8 cellular contexts compared by ENCODE assay signal in the genomic region with DNA sequence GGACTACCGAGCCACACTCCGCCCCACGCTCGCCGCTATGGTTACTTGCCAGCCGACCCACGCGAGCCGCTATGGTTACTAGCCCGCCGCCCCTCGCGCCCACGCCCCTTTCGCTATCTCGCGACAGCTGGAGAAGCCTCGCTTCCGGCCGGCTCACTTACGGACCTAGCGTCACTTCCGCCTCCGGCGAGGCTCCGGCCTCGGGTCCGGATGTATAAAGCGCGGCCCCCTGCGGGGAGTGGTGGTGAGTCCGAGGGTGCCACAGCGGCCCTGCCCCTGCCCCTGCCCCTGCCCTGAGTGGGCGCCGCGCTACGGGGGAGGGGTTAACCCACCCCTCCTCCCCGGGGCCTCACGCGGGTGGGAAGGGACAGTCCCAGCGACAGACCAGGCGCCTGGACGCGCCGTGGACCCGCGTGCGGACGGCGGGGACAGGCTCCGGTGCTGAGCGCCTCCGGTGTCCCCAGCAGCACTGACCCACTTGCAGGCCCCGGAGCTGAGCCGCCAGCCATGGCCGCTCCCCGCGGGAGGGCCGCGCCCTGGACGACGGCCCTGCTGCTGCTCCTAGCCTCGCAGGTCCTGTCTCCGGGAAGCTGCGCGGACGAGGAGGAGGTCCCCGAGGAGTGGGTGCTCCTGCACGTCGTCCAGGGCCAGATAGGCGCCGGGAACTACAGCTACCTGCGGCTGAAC. TPM values are rescaled to one million over a fixed set of nuclear protein-coding genes. Genes with fewer than 3 reads are reported as not detected.
DNase-seq lines count a peak whose midpoint lies in the region; ATAC-seq and TF ChIP-seq lines count a peak whose summit lies in the region.

A gene (plus strand): TSS at position 174 of the 687 bp plus-strand sequence. CDS start 334 bp downstream, at position 508.
A gene (minus strand): TSS at position 77 of the 687 bp plus-strand sequence. CDS start 13,024 bp downstream, outside the sequence.

- peaks cover 63% of the 10 kb centered on the region for H3K79me2 ChIP-seq in SU-DHL-6 (ENCODE audit: insufficient read depth, low read length)
- H3K79me2 ChIP-seq in parathyroid adenoma = peaks cover 5% of the 10 kb centered on the region

- H3K27ac ChIP-seq in SU-DHL-6 (ENCODE audit: low read depth, low read length) (peak within 1 kb of the TSS; percentile 60), parathyroid adenoma (peak within 1 kb of the TSS; percentile 86), tibial nerve (peak within 1 kb of the TSS; percentile 65 to 96 (median 94))

- no peaks in the 10 kb centered on the region for H3K9me2 ChIP-seq in SU-DHL-6 (replicated peaks; ENCODE audit: insufficient read depth, low read length)

- no peaks in the 10 kb centered on the region for H3K9me3 ChIP-seq in SU-DHL-6 (ENCODE audit: insufficient read depth, low read length)
- no peaks in the 10 kb centered on the region for H3K9me3 ChIP-seq in parathyroid adenoma (ENCODE audit: control insufficient read depth, low read length)
- no peaks in the 10 kb centered on the region for H3K9me3 ChIP-seq in tibial nerve

- H2AFZ ChIP-seq in SU-DHL-6 (ENCODE audit: low read depth, low read length, severe bottlenecking) = peak within 1 kb of the TSS; percentile 75
- H2AFZ ChIP-seq in parathyroid adenoma = peak within 1 kb of the TSS; percentile 89

- H3K9ac ChIP-seq in SU-DHL-6 (ENCODE audit: low read length) (peak within 1 kb of the TSS; percentile 88), parathyroid adenoma (peak within 1 kb of the TSS; percentile 70)

- H3K36me3 ChIP-seq in SU-DHL-6 (ENCODE audit: low read length) = no peaks in the 10 kb centered on the region; the same call in 1 of the 2 replicates
- no peaks in the 10 kb centered on the region for H3K36me3 ChIP-seq in parathyroid adenoma (ENCODE audit: control insufficient read depth, insufficient read depth, low read length)
- H3K36me3 ChIP-seq in tibial nerve = peaks cover 0 to 34% (median 0%) of the 10 kb centered on the region in 3 donors

- DNase-seq in GM12864 (ENCODE audit: low read depth) (peak; percentile 86), NCI-H128 (lab: John Stamatoyannopoulos, UW; ENCODE audit: unreplicated experiment) (peak; percentile 89), Right ventricle myocardium superior (peak; percentile 98), tibial nerve (ENCODE audit: low spot score in 2 of 2) (peak; percentile 91 to 93)
- DNase-seq in activated naive CD8-positive, alpha-beta T cell treated with anti-CD3 and anti-CD28 coated beads, Interleukin-2, amount 50 U/mL, for 16 hours (ENCODE audit: low read depth, low spot score) = peak; percentile 95

- peak; percentile 94 for ATAC-seq in HG02678 (IDR thresholded peaks at IDR 0.05; ENCODE audit: unreplicated experiment)
- peak; percentile 99 for ATAC-seq in Right ventricle myocardium superior (ENCODE audit: poor library complexity)

- H3F3A ChIP-seq in SU-DHL-6 (ENCODE audit: insufficient read depth) = peaks cover 11% of the 10 kb centered on the region

- 2% methylated on average over 11 of the region's 73 CpGs; no CpG with 5 or more reads in 1 of the 2 donors for WGBS in tibial nerve, 2 donors

- intact Hi-C loops in Right ventricle myocardium superior (cut with DNase I) = no loop called here

- no peak for TF ChIP-seq CTCF in GM12864 (IDR thresholded peaks at IDR 0.05; ENCODE audit: low read depth, low read length, missing control alignments)
- TF ChIP-seq CTCF in SU-DHL-6 (IDR thresholded peaks at IDR 0.05; ENCODE audit: insufficient read depth, low read length, poor library complexity, severe bottlenecking) = no peak
- no peak for TF ChIP-seq CTCF in parathyroid adenoma (IDR thresholded peaks at IDR 0.05)
- peak in 2 of 5 experiments; percentile 18 to 44 for TF ChIP-seq CTCF in tibial nerve (IDR thresholded peaks at IDR 0.05)

- peak within 1 kb of the TSS; percentile 91 for H3K4me2 ChIP-seq in SU-DHL-6 (ENCODE audit: low read depth, low read length, poor library complexity, severe bottlenecking)
- peak within 1 kb of the TSS; percentile 81 for H3K4me2 ChIP-seq in parathyroid adenoma (ENCODE audit: low read length)

- no peaks in the 10 kb centered on the region; the same call in 1 of the 2 replicates for H4K20me1 ChIP-seq in SU-DHL-6 (ENCODE audit: low read depth, low read length)

- H3K4me1 ChIP-seq in parathyroid adenoma (peaks cover 13% of the 10 kb centered on the region), tibial nerve (peaks cover 0 to 54% (median 27%) of the 10 kb centered on the region in 4 donors)

- peak; percentile 80 to 94 for TF ChIP-seq POLR2A in tibial nerve (IDR thresholded peaks at IDR 0.05)

- H3K27me3 ChIP-seq in SU-DHL-6 (ENCODE audit: low read length) (no peaks in the 10 kb centered on the region), parathyroid adenoma (ENCODE audit: control insufficient read depth, insufficient read depth, low read length) (no peaks in the 10 kb centered on the region), tibial nerve (no peaks in the 10 kb centered on the region)

- H3K4me3 ChIP-seq in GM12864 (ENCODE audit: low read depth, low read length) (peak within 1 kb of the TSS; percentile 79), SU-DHL-6 (ENCODE audit: insufficient read depth, low read length, poor library complexity, severe bottlenecking) (peak within 1 kb of the TSS; percentile 88), parathyroid adenoma (ENCODE audit: low read depth, low read length) (peak within 1 kb of the TSS; percentile 69), tibial nerve (peak within 1 kb of the TSS; percentile 76 to 97 (median 90))

- TF ChIP-seq EP300 in tibial nerve (IDR thresholded peaks at IDR 0.05) = peak; percentile 56 to 98

RNA-seq across cellular contexts. Expression of the first gene that starts in this region (rescaled TPM):
- total RNA-seq in Right ventricle myocardium superior = 14.0 TPM
- total RNA-seq in tibial nerve = 10 to 100 TPM; 42.0 to 47.5 (median 45.0) TPM

RNA-seq across cellular contexts. Expression of the second gene that starts in this region (rescaled TPM):
- total RNA-seq in Right ventricle myocardium superior = 9.0 TPM
- 10 to 100 TPM; 33.9 to 57.5 (median 52.5) TPM for total RNA-seq in tibial nerve

Comparison
In these comparisons a context has a peak if more than half of its experiments do, and no peak if none do; other contexts are left out.
1. Peak in every context shown above with its lines: DNase-seq, ATAC-seq, H3K4me3 ChIP-seq and H3K27ac ChIP-seq.